2 cellular contexts compared by ENCODE assay signal in genomic region chr3:171256445-171257250, GRCh38.
TF ChIP-seq lines count a peak whose summit lies in the region.

No MANE protein-coding gene starts in this region.

TF ChIP-seq in SK-N-SH, 30 proteins besides CTCF, POLR2A, EP300 and RAD21 (continued from another document):
- TF ChIP-seq REST (IDR thresholded peaks at IDR 0.05; ENCODE audit: low read depth, low read length) (no peak), FOSL2 (IDR thresholded peaks at IDR 0.05; ENCODE audit: borderline replicate concordance, low read depth) (peak; percentile 43; the same call in 1 of the 2 replicates), PBX3 (IDR thresholded peaks at IDR 0.05) (peak; percentile 58), SMC3 (IDR thresholded peaks at IDR 0.05; ENCODE audit: low read depth, low read length) (no peak), RXRA (IDR thresholded peaks at IDR 0.05; ENCODE audit: borderline replicate concordance, low read depth) (peak; percentile 52; the same call in 1 of the 2 replicates), MAX (IDR thresholded peaks at IDR 0.05; ENCODE audit: low read depth) (0 out of 2 replicates have a peak, but pooled peaks have one; percentile 25), TCF12 (IDR thresholded peaks at IDR 0.05) (peak; percentile 26; the same call in 1 of the 2 replicates), CHD2 (IDR thresholded peaks at IDR 0.05; ENCODE audit: low read length, partially characterized antibody) (no peak), FOXJ3 (CRISPR knock-in tag; IDR thresholded peaks at IDR 0.05) (no peak)

TF ChIP-seq in SK-N-SH treated with all-trans-retinoic acid at 6 μM for 48 hours, 23 proteins besides CTCF, POLR2A, EP300 and RAD21 (continued from another document):
- TF ChIP-seq, protein P1, sequence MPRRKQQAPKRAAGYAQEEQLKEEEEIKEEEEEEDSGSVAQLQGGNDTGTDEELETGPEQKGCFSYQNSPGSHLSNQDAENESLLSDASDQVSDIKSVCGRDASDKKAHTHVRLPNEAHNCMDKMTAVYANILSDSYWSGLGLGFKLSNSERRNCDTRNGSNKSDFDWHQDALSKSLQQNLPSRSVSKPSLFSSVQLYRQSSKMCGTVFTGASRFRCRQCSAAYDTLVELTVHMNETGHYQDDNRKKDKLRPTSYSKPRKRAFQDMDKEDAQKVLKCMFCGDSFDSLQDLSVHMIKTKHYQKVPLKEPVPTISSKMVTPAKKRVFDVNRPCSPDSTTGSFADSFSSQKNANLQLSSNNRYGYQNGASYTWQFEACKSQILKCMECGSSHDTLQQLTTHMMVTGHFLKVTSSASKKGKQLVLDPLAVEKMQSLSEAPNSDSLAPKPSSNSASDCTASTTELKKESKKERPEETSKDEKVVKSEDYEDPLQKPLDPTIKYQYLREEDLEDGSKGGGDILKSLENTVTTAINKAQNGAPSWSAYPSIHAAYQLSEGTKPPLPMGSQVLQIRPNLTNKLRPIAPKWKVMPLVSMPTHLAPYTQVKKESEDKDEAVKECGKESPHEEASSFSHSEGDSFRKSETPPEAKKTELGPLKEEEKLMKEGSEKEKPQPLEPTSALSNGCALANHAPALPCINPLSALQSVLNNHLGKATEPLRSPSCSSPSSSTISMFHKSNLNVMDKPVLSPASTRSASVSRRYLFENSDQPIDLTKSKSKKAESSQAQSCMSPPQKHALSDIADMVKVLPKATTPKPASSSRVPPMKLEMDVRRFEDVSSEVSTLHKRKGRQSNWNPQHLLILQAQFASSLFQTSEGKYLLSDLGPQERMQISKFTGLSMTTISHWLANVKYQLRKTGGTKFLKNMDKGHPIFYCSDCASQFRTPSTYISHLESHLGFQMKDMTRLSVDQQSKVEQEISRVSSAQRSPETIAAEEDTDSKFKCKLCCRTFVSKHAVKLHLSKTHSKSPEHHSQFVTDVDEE (CRISPR knock-in tag; IDR thresholded peaks at IDR 0.05), result no peak
- TF ChIP-seq ZNF565 (CRISPR knock-in tag; conservative IDR thresholded peaks at IDR 0.05; ENCODE audit: low read depth), result no peak
